In the genomic region with DNA sequence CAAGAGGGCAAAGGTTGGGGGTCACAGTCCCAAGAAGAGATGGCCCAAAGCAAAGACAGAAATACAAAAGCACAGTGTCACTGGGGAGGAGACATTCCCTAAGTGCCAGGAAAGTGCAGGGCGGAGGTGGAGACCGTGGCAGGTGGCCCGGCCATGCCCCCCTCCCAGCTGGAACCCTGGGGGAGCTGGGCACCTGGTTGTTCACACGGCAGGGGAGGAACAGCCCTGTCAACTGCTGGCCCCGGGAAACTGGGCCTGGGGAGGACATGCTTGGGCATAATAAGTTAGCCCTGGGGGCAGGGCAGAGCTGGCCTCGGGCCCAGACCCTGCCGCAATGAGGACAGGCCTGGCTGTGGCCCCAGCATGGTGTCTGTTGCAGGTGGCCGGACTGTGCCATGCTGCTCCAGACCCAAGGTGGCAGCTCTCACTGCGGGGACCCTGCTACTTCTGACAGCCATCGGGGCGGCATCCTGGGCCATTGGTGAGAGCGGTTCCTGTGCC, we compare ENCODE assay signal across 15 cellular contexts. TPM values are rescaled to one million over a fixed set of nuclear protein-coding genes. Genes with fewer than 3 reads are reported as not detected.
DNase-seq lines count a peak whose midpoint lies in the region; ATAC-seq and TF ChIP-seq lines count a peak whose summit lies in the region.
"Had no signal": no experiment of that assay in that cellular context is flagged by ENCODE, and none has a peak within 500 bp of the region (broad histone marks: within the 10 kb centered on the region; RNA-seq: fewer than 3 reads in every experiment).

No MANE protein-coding gene starts in this region.

- H2BK120ac ChIP-seq in neuronal stem cell (ENCODE audit: low read depth, low read length), result no peak overlapping the region

- peak overlapping the region; percentile 54 for H3K9ac ChIP-seq in neuronal stem cell (ENCODE audit: low read depth, low read length, poor library complexity)

- no peak overlapping the region for H2BK5ac ChIP-seq in neuronal stem cell (ENCODE audit: low read length)

- H3K4me2 ChIP-seq in neuronal stem cell (ENCODE audit: insufficient read depth, low read length, poor library complexity, severe bottlenecking), result no peak overlapping the region
- H3K4me2 ChIP-seq: smooth muscle cell had no signal

- H4K91ac ChIP-seq in neuronal stem cell (ENCODE audit: low read depth, low read length, poor library complexity), result no peak overlapping the region

- peak overlapping the region; percentile 9 for H2AFZ ChIP-seq in neuronal stem cell (ENCODE audit: low read length)

- H3K27ac Mint-ChIP-seq in activated CD8-positive, alpha-beta memory T cell treated with anti-CD3 and anti-CD28 coated beads, Interleukin-2, amount 10 ng/mL, durations not matched to agents 7 days and 5 days, result no peak overlapping the region
- H3K27ac Mint-ChIP-seq: activated CD4-positive, alpha-beta memory T cell treated with anti-CD3 and anti-CD28 coated beads, Interleukin-2, amount 10 ng/mL, durations not matched to agents 7 days and 5 days; T-helper 1 cell treated with Interleukin-12 subunit alpha and Interleukin-12 subunit beta and Interleukin-4 antibody, amounts not matched to agents 30 μg/mL and 1 μg/mL, for 36 hours had no signal

- no peak overlapping the region for H3K27ac ChIP-seq in neuronal stem cell (replicated peaks; ENCODE audit: low read length)
- H3K27ac ChIP-seq: esophagus muscularis mucosa, uterus had no signal

- H3K79me1 ChIP-seq in neuronal stem cell (ENCODE audit: low read depth, low read length), result no peaks in the 10 kb centered on the region

- WGBS in neuronal stem cell (ENCODE audit: extremely low coverage in 2 of 2, insufficient read length in 2 of 2, insufficient replicate concordance in 1 of 2), 2 donors, result no CpG with 5 or more reads among the region's 12 CpGs

- H4K8ac ChIP-seq in neuronal stem cell (ENCODE audit: low read depth, low read length), result no peak overlapping the region

- no peaks in the 10 kb centered on the region for H3K9me3 ChIP-seq in neuronal stem cell (replicated peaks in 1 of 2; ENCODE audit: control insufficient read depth in 2 of 2, insufficient read depth in 1 of 2, low read depth in 1 of 2, low read length in 2 of 2)
- H3K9me3 ChIP-seq: esophagus muscularis mucosa, uterus had no signal

- H3K14ac ChIP-seq in neuronal stem cell (ENCODE audit: low read length), result peak overlapping the region; percentile 87

- no peak overlapping the region for H2BK12ac ChIP-seq in neuronal stem cell (ENCODE audit: low read length)

- H3K4ac ChIP-seq in neuronal stem cell (ENCODE audit: low read length), result no peak overlapping the region

- no peak for TF ChIP-seq POLR2A in erythroblast (IDR thresholded peaks at IDR 0.05; ENCODE audit: low read length)

- DNase-seq in C1 segment of cervical spinal cord (lab: John Stamatoyannopoulos, UW) (peak in 12 of 14 donors; percentile 39 to 88 (median 73)), NCI-H2171 (lab: John Stamatoyannopoulos, UW) (peak; percentile 40), globus pallidus (ENCODE audit: low spot score) (peak; percentile 88), neuronal stem cell (ENCODE audit: low spot score) (no peak), erythroblast (lab: John Stamatoyannopoulos, UW) (no peak), NCI-H748 treated with DMSO at 0.1 percent for 48 hours (lab: John Stamatoyannopoulos, UW) (no peak)
- no peak for DNase-seq in activated naive CD4-positive, alpha-beta T cell (lab: John Stamatoyannopoulos, UW)
- no peak for DNase-seq in activated CD8-positive, alpha-beta memory T cell treated with anti-CD3 and anti-CD28 coated beads, Interleukin-2, amount 10 ng/mL, durations not matched to agents 7 days and 5 days
- DNase-seq: activated CD4-positive, alpha-beta memory T cell treated with anti-CD3 and anti-CD28 coated beads, Interleukin-2, amount 10 ng/mL, durations not matched to agents 7 days and 5 days; NCI-H1048; uterus had no signal

- peak overlapping the region; percentile 94 for H2AK5ac ChIP-seq in neuronal stem cell (ENCODE audit: low read depth, low read length)

- ATAC-seq in activated CD8-positive, alpha-beta memory T cell treated with anti-CD3 and anti-CD28 coated beads, Interleukin-2, amount 10 ng/mL, durations not matched to agents 7 days and 5 days, result no peak

- H3K4me3 Mint-ChIP-seq in activated CD8-positive, alpha-beta memory T cell treated with anti-CD3 and anti-CD28 coated beads, Interleukin-2, amount 10 ng/mL, durations not matched to agents 7 days and 5 days, result no peak overlapping the region
- H3K4me3 Mint-ChIP-seq: activated CD4-positive, alpha-beta memory T cell treated with anti-CD3 and anti-CD28 coated beads, Interleukin-2, amount 10 ng/mL, durations not matched to agents 7 days and 5 days; T-helper 1 cell treated with Interleukin-12 subunit alpha and Interleukin-12 subunit beta and Interleukin-4 antibody, amounts not matched to agents 30 μg/mL and 1 μg/mL, for 36 hours had no signal

- CTCF ChIA-PET in activated CD8-positive, alpha-beta memory T cell treated with anti-CD3 and anti-CD28 coated beads, Interleukin-2, amount 10 ng/mL, durations not matched to agents 7 days and 5 days (lab: Charles Lee), result interaction anchor here (0.7 to 1.3 kb wide), 3 partner anchors 18 to 87 kb away, joined by 3 read pairs; no protein-coding TSS in a partner anchor

- H3K27me3 Mint-ChIP-seq in activated CD8-positive, alpha-beta memory T cell treated with anti-CD3 and anti-CD28 coated beads, Interleukin-2, amount 10 ng/mL, durations not matched to agents 7 days and 5 days, result no peaks in the 10 kb centered on the region
- H3K27me3 Mint-ChIP-seq: activated CD4-positive, alpha-beta memory T cell treated with anti-CD3 and anti-CD28 coated beads, Interleukin-2, amount 10 ng/mL, durations not matched to agents 7 days and 5 days had no signal

- no peaks in the 10 kb centered on the region for H3K27me3 ChIP-seq in neuronal stem cell (ENCODE audit: control insufficient read depth in 3 of 3, insufficient read depth in 3 of 3, low read depth in 1 of 3, low read length in 3 of 3)
- H3K27me3 ChIP-seq: esophagus muscularis mucosa, uterus had no signal

- peak overlapping the region; percentile 87 for H3K18ac ChIP-seq in neuronal stem cell (ENCODE audit: low read length)

- peak overlapping the region; percentile 62 for H3K23ac ChIP-seq in neuronal stem cell (ENCODE audit: low read depth, low read length, poor library complexity)

- no peaks in the 10 kb centered on the region for H3K36me3 ChIP-seq in neuronal stem cell (replicated peaks in 1 of 2; ENCODE audit: control insufficient read depth in 2 of 2, insufficient read depth in 2 of 2, low read length in 2 of 2)
- H3K36me3 ChIP-seq: esophagus muscularis mucosa, uterus had no signal

- no peak overlapping the region for H3K4me3 ChIP-seq in neuronal stem cell (ENCODE audit: low read length in 2 of 2)
- H3K4me3 ChIP-seq: esophagus muscularis mucosa, smooth muscle cell, uterus had no signal

- peak overlapping the region; percentile 56 for H2BK15ac ChIP-seq in neuronal stem cell (ENCODE audit: low read length)

- H3K4me1 Mint-ChIP-seq in activated CD8-positive, alpha-beta memory T cell treated with anti-CD3 and anti-CD28 coated beads, Interleukin-2, amount 10 ng/mL, durations not matched to agents 7 days and 5 days, result peaks cover 6% of the 10 kb centered on the region

- H3K4me1 ChIP-seq in neuronal stem cell (ENCODE audit: control insufficient read depth in 2 of 2, insufficient read depth in 1 of 2, low read depth in 1 of 2, low read length in 2 of 2), result peaks cover 4 to 7% of the 10 kb centered on the region in 2 donors
- H3K4me1 ChIP-seq: uterus had no signal

- no peaks in the 10 kb centered on the region for H3K36me3 Mint-ChIP-seq in activated CD8-positive, alpha-beta memory T cell treated with anti-CD3 and anti-CD28 coated beads, Interleukin-2, amount 10 ng/mL, durations not matched to agents 7 days and 5 days

- no peaks in the 10 kb centered on the region for H3K9me3 Mint-ChIP-seq in activated CD8-positive, alpha-beta memory T cell treated with anti-CD3 and anti-CD28 coated beads, Interleukin-2, amount 10 ng/mL, durations not matched to agents 7 days and 5 days (ENCODE audit: low read depth)
- H3K9me3 Mint-ChIP-seq: activated CD4-positive, alpha-beta memory T cell treated with anti-CD3 and anti-CD28 coated beads, Interleukin-2, amount 10 ng/mL, durations not matched to agents 7 days and 5 days; T-helper 1 cell treated with Interleukin-12 subunit alpha and Interleukin-12 subunit beta and Interleukin-4 antibody, amounts not matched to agents 30 μg/mL and 1 μg/mL, for 36 hours had no signal

RNA-seq across cellular contexts. Expression of gene HPN, which starts 7.4 kb away (rescaled TPM):
- polyA plus RNA-seq in neuronal stem cell (2013, experiment 1 of 2), result 0.36 TPM
- 0.28 TPM for polyA plus RNA-seq in neuronal stem cell (2013, experiment 2 of 2)
- total RNA-seq in activated CD8-positive, alpha-beta memory T cell treated with anti-CD3 and anti-CD28 coated beads, Interleukin-2, amount 10 ng/mL, durations not matched to agents 7 days and 5 days, result not detected
- total RNA-seq: activated CD4-positive, alpha-beta memory T cell treated with anti-CD3 and anti-CD28 coated beads, Interleukin-2, amount 10 ng/mL, durations not matched to agents 7 days and 5 days; HT1080 had no signal

RNA-seq across cellular contexts. Expression of gene SCN1B, which starts 18.7 kb away (rescaled TPM):
- 2.8 TPM for polyA plus RNA-seq in neuronal stem cell (2013, experiment 1 of 2)
- 2.8 TPM for polyA plus RNA-seq in neuronal stem cell (2013, experiment 2 of 2)
- total RNA-seq in activated CD8-positive, alpha-beta memory T cell treated with anti-CD3 and anti-CD28 coated beads, Interleukin-2, amount 10 ng/mL, durations not matched to agents 7 days and 5 days, result under 1 TPM; 0.26 to 0.37 TPM

RNA-seq across cellular contexts. Expression of gene GRAMD1A, which starts 48.8 kb away (rescaled TPM):
- 74.8 TPM for polyA plus RNA-seq in neuronal stem cell (2013, experiment 1 of 2)
- polyA plus RNA-seq in neuronal stem cell (2013, experiment 2 of 2), result 73.3 TPM
- total RNA-seq in activated CD8-positive, alpha-beta memory T cell treated with anti-CD3 and anti-CD28 coated beads, Interleukin-2, amount 10 ng/mL, durations not matched to agents 7 days and 5 days, result 100 to 1,000 TPM; 109 to 127 TPM

Comparison
In these comparisons a context has a peak if more than half of its experiments do, and no peak if none do; other contexts are left out.
1. DNase-seq: peak in C1 segment of cervical spinal cord (12 of 14), NCI-H2171 (single experiment) and globus pallidus (single experiment); none in neuronal stem cell (single experiment), erythroblast (0 of 2), NCI-H748 treated with DMSO at 0.1 percent for 48 hours (single experiment), activated naive CD4-positive, alpha-beta T cell (0 of 4) and activated CD8-positive, alpha-beta memory T cell treated with anti-CD3 and anti-CD28 coated beads, Interleukin-2, amount 10 ng/mL, durations not matched to agents 7 days and 5 days (single experiment).